Comparison of ENCODE assay signal across 17 cellular contexts in the genomic region with DNA sequence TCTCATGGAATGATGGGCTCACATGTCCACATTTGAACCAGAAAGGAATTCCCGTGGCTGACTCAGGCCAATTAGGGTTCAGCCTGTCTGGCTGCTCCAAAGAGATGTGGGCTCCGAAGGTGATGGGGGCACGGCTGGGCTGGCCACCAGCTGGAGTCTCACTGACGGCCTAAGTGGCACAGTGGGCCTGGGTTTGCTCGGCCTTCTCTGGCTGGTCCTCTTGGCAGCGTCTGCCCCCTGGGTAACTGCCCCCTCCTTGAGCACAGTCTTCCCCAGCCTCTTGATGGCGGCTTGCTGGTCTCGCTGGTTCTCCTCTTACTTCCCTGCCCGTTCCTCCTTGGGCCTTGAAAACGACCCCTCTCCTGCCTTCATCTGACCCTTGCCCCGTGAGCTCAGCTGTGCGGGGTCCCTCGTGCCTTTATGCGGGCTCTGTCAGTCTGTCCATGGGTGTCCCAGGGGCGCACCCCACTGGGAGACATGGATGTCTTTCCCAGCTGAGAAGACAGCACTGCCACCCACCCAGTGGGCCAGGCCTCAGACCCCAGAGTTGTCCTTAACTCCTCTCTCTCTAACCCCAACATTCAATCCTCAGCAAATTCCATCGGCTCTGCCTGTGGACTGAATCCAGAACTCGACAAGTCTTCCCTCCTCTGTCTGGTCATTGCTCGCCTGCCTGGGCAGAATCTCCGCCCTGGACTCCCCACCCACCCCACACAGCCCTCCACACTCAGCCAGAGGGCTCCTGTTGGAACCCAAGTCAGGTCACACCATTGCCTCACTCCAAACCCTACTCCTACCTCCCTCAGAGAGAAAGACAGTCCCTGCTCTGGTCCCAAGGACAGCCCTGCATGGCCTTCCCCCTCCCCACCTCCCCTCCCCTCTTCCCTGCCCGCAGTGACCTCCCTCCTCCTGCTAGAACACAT.
DNase-seq lines count a peak whose midpoint lies in the region; ATAC-seq, FAIRE-seq and TF ChIP-seq lines count a peak whose summit lies in the region.
"Had no signal": no experiment of that assay in that cellular context is flagged by ENCODE, and none has a peak within 500 bp of the region (broad histone marks: within the 10 kb centered on the region; RNA-seq: fewer than 3 reads in every experiment).

No MANE protein-coding gene starts in this region.

- H3K4me2 ChIP-seq in BLaER1 treated with 17β-estradiol and CSF1 and Interleukin-3, amounts not matched to agents 10 nM and 100 nM: peak overlapping the region in 10 of 11 experiments; percentile 82 to 97 (median 94); a peak in 18 of 22 replicates
- no peak overlapping the region for H3K4me2 ChIP-seq in H9 (ENCODE audit: insufficient read depth, insufficient read length, low read length)
- H3K4me2 ChIP-seq in H1 (ENCODE audit: insufficient read depth in 1 of 2, low read depth in 2 of 2, low read length in 2 of 2): no peak overlapping the region
- H3K4me2 ChIP-seq in GM23338: no peak overlapping the region
- H3K4me2 ChIP-seq: SK-N-SH had no signal

- H3T11ph ChIP-seq in H9 (ENCODE audit: low read length): no peak overlapping the region

- H3K27ac Mint-ChIP-seq in H9 (peak overlapping the region in 2 of 3 experiments; percentile 20 to 79; a peak in 3 of 7 replicates), progenitor cell of endocrine pancreas (peak overlapping the region; percentile 73), GM23338 (no peak overlapping the region)
- H3K27ac Mint-ChIP-seq in stimulated activated effector memory CD8-positive, alpha-beta T cell treated with anti-CD3 and anti-CD28 coated beads, Interleukin-12 subunit alpha, Interleukin-12 subunit beta, amount 100 ng/mL, for 72 hours: no peak overlapping the region

- H2BK5ac ChIP-seq in H9 (ENCODE audit: insufficient read length, low read length): no peak overlapping the region
- no peak overlapping the region for H2BK5ac ChIP-seq in H1 (ENCODE audit: low read depth, low read length)

- H3K36me3 Mint-ChIP-seq in H9 (ENCODE audit: insufficient read depth in 1 of 3, low read depth in 3 of 3): no peaks in the 10 kb centered on the region
- no peaks in the 10 kb centered on the region for H3K36me3 Mint-ChIP-seq in progenitor cell of endocrine pancreas (ENCODE audit: insufficient read depth)
- no peaks in the 10 kb centered on the region for H3K36me3 Mint-ChIP-seq in GM23338 (ENCODE audit: low read depth)
- no peaks in the 10 kb centered on the region for H3K36me3 Mint-ChIP-seq in stimulated activated effector memory CD8-positive, alpha-beta T cell treated with anti-CD3 and anti-CD28 coated beads, Interleukin-12 subunit alpha, Interleukin-12 subunit beta, amount 100 ng/mL, for 72 hours

- FAIRE-seq in H1 (lab: Jason Lieb, UNC): no peak
- FAIRE-seq: GM12892, K562 had no signal

- H3K27me3 ChIP-seq in BLaER1 treated with 17β-estradiol and CSF1 and Interleukin-3, amounts not matched to agents 10 nM and 100 nM: peaks cover 0 to 14% (median 0%) of the 10 kb centered on the region in 11 experiments; a peak in 3 of 22 replicates
- H3K27me3 ChIP-seq in H9 (ENCODE audit: insufficient read depth, low read length) (no peaks in the 10 kb centered on the region), H1 (replicated peaks in 1 of 4; ENCODE audit: control insufficient read depth in 3 of 4, extremely low read depth in 1 of 4, insufficient read depth in 3 of 4, low read length in 3 of 4) (no peaks in the 10 kb centered on the region), GM23338 (ENCODE audit: insufficient read depth) (no peaks in the 10 kb centered on the region), stomach (no peaks in the 10 kb centered on the region)

- no peak for ATAC-seq in GM23338
- ATAC-seq in stimulated activated effector memory CD8-positive, alpha-beta T cell treated with anti-CD3 and anti-CD28 coated beads, Interleukin-12 subunit alpha, Interleukin-12 subunit beta, amount 100 ng/mL, for 72 hours: no peak
- ATAC-seq: K562 had no signal

- H4K5ac ChIP-seq in H9 (ENCODE audit: insufficient read length, low read depth, low read length) (no peak overlapping the region), H1 (ENCODE audit: insufficient read length, low read depth, low read length) (no peak overlapping the region)

- no peak for DNase-seq in H9
- DNase-seq in H1 (ENCODE audit: low read depth in 1 of 2, low spot score in 2 of 2): no peak
- DNase-seq in progenitor cell of endocrine pancreas (ENCODE audit: low spot score, unreplicated experiment): no peak
- DNase-seq in GM23338 (ENCODE audit: low spot score): no peak
- no peak for DNase-seq in NCI-H1092 treated with DMSO at 0.1 percent for 48 hours (lab: John Stamatoyannopoulos, UW)
- no peak for DNase-seq in stimulated activated effector memory CD8-positive, alpha-beta T cell treated with anti-CD3 and anti-CD28 coated beads, Interleukin-12 subunit alpha, Interleukin-12 subunit beta, amount 100 ng/mL, for 72 hours (ENCODE audit: low spot score in 2 of 2)
- no peak for DNase-seq in stomach
- DNase-seq: DMS79 treated with DMSO at 0.1 percent for 48 hours; GDM1; NCI-H1105; NCI-H1694 treated with DMSO at 0.1 percent for 48 hours; NCI-H69; NK-92 treated with Interleukin-12 subunit alpha and Interleukin-12 subunit beta, amount 100 ng/mL, for 24 hours; SK-N-SH had no signal

- H3K4me1 ChIP-seq in BLaER1 treated with 17β-estradiol and CSF1 and Interleukin-3, amounts not matched to agents 10 nM and 100 nM: peaks cover 39 to 100% (median 81%) of the 10 kb centered on the region in 10 experiments
- no peaks in the 10 kb centered on the region for H3K4me1 ChIP-seq in H9 (ENCODE audit: insufficient read depth, low read length)
- H3K4me1 ChIP-seq in H1 (replicated peaks in 1 of 4; ENCODE audit: control insufficient read depth in 3 of 4, insufficient read depth in 4 of 4, low read length in 3 of 4): peaks cover 4 to 9% (median 8%) of the 10 kb centered on the region in 4 experiments; a peak in 6 of 7 replicates
- H3K4me1 ChIP-seq in GM23338 (ENCODE audit: insufficient read depth): peaks cover 5% of the 10 kb centered on the region; the same call in 1 of the 2 replicates
- peaks cover 16 to 46% (median 29%) of the 10 kb centered on the region in 4 donors for H3K4me1 ChIP-seq in stomach

- H4K8ac ChIP-seq in H9 (replicated peaks; ENCODE audit: insufficient read length, low read depth, low read length): no peak overlapping the region
- H4K8ac ChIP-seq in H1 (ENCODE audit: extremely low read depth, insufficient read depth, low read length): peak overlapping the region; percentile 35; the same call in 1 of the 2 replicates

- H2BK12ac ChIP-seq in H9 (ENCODE audit: insufficient read length, low read depth, low read length) (no peak overlapping the region), H1 (ENCODE audit: low read depth, low read length) (peak overlapping the region; percentile 1; the same call in 1 of the 2 replicates)

- WGBS in H9 (ENCODE audit: extremely low coverage, insufficient read length, low lambda C conversion rate): no CpG with 5 or more reads among the region's 20 CpGs
- 80% methylated on average over 20 of the region's 20 CpGs; no CpG with 5 or more reads in 1 of the 2 experiments for WGBS in H1 (ENCODE audit: extremely low coverage in 1 of 2, insufficient coverage in 1 of 2, insufficient read length in 1 of 2, insufficient replicate concordance in 2 of 2, low coverage in 1 of 2, low lambda C conversion rate in 2 of 2, missing lambda C conversion rate in 1 of 2), 2 experiments
- WGBS in stomach, 5 donors: 85 to 89% (median 87%) methylated on average over 20 of the region's 20 CpGs

- H2BK15ac ChIP-seq in H9 (ENCODE audit: low read depth, low read length): no peak overlapping the region
- H2BK15ac ChIP-seq in H1 (ENCODE audit: low read length): no peak overlapping the region

- H4K20me1 ChIP-seq in BLaER1 treated with 17β-estradiol and CSF1 and Interleukin-3, amounts not matched to agents 10 nM and 100 nM: 0 out of 22 replicates have a peak, but pooled peaks cover 0 to 3% (median 0%) of the 10 kb centered on the region in 11 experiments
- no peaks in the 10 kb centered on the region for H4K20me1 ChIP-seq in H9 (ENCODE audit: control insufficient read depth, insufficient read depth, insufficient read length)
- no peaks in the 10 kb centered on the region for H4K20me1 ChIP-seq in H1 (replicated peaks in 1 of 2; ENCODE audit: control insufficient read depth in 1 of 2, insufficient read depth in 2 of 2, low read length in 2 of 2)
- H4K20me1 ChIP-seq in GM23338 (replicated peaks; ENCODE audit: insufficient read depth): no peaks in the 10 kb centered on the region

- TF ChIP-seq RAD21 in H1 (IDR thresholded peaks at IDR 0.05 in 1 of 2, conservative IDR thresholded peaks at IDR 0.05 in 1 of 2; ENCODE audit: low read depth in 2 of 2, low read length in 2 of 2): no peak

- POLR2A ChIA-PET in H1 (lab: Charles Lee; ENCODE audit: partially characterized antibody): interaction anchor here (0.8 to 1.5 kb wide), 2 partner anchors 13 to 78 kb away, joined by 3 read pairs; partner anchors contain the start of gene CEBPB

- H2BK20ac ChIP-seq in H9 (ENCODE audit: low read depth, low read length, poor library complexity, severe bottlenecking): no peak overlapping the region
- H2BK20ac ChIP-seq in H1 (ENCODE audit: low read length): no peak overlapping the region

- no peaks in the 10 kb centered on the region for H3K9me3 Mint-ChIP-seq in H9
- H3K9me3 Mint-ChIP-seq in progenitor cell of endocrine pancreas (ENCODE audit: low read depth): no peaks in the 10 kb centered on the region
- H3K9me3 Mint-ChIP-seq in GM23338: no peaks in the 10 kb centered on the region
- no peaks in the 10 kb centered on the region for H3K9me3 Mint-ChIP-seq in stimulated activated effector memory CD8-positive, alpha-beta T cell treated with anti-CD3 and anti-CD28 coated beads, Interleukin-12 subunit alpha, Interleukin-12 subunit beta, amount 100 ng/mL, for 72 hours

- no peak overlapping the region for H4K91ac ChIP-seq in H9 (ENCODE audit: insufficient read length, low read depth, low read length)
- no peak overlapping the region for H4K91ac ChIP-seq in H1 (replicated peaks; ENCODE audit: insufficient read length, low read length)

- peak overlapping the region in 5 of 11 experiments; percentile 21 to 89 (median 60); a peak in 6 of 22 replicates for H3K27ac ChIP-seq in BLaER1 treated with 17β-estradiol and CSF1 and Interleukin-3, amounts not matched to agents 10 nM and 100 nM
- H3K27ac ChIP-seq in H9 (ENCODE audit: insufficient read length, low read depth, low read length) (no peak overlapping the region), H1 (ENCODE audit: low read depth, low read length) (no peak overlapping the region), GM23338 (ENCODE audit: low read depth) (no peak overlapping the region), stomach (no peak overlapping the region)

- TF ChIP-seq CTCF in H9 (conservative IDR thresholded peaks at IDR 0.05) (no peak), H1 (IDR thresholded peaks at IDR 0.05; ENCODE audit: control extremely low read depth in 1 of 3, insufficient read depth in 1 of 3, low read depth in 1 of 3, low read length in 3 of 3) (no peak), progenitor cell of endocrine pancreas (IDR thresholded peaks at IDR 0.05; ENCODE audit: unreplicated experiment) (no peak), GM23338 (conservative IDR thresholded peaks at IDR 0.05; ENCODE audit: low read depth in 2 of 2) (no peak), stomach (IDR thresholded peaks at IDR 0.05) (no peak)

- CTCF ChIA-PET in H1 (lab: Charles Lee; ENCODE audit: partially characterized antibody): interaction anchor here (6.6 kb wide), 1 partner anchor 14 kb away, joined by 48 read pairs; no protein-coding TSS in a partner anchor

- H3K79me1 ChIP-seq in H9 (ENCODE audit: insufficient read depth, low read depth, low read length, poor library complexity, severe bottlenecking) (no peaks in the 10 kb centered on the region), H1 (ENCODE audit: low read depth, low read length) (no peaks in the 10 kb centered on the region)

- H3K14ac ChIP-seq in H9 (ENCODE audit: insufficient read depth, low read length) (no peak overlapping the region), H1 (ENCODE audit: insufficient read length) (no peak overlapping the region)

- no peaks in the 10 kb centered on the region for H3K9me2 ChIP-seq in GM23338 (ENCODE audit: insufficient read depth)
- H3K9me2 ChIP-seq: SK-N-SH had no signal

- H3K27me3 Mint-ChIP-seq in H9 (ENCODE audit: low read depth): no peaks in the 10 kb centered on the region
- H3K27me3 Mint-ChIP-seq in progenitor cell of endocrine pancreas: peaks cover 17% of the 10 kb centered on the region
- H3K27me3 Mint-ChIP-seq in GM23338 (ENCODE audit: insufficient read depth, low read depth, poor library complexity): peaks cover 13% of the 10 kb centered on the region

- H3K18ac ChIP-seq in H9 (ENCODE audit: insufficient read length, low read depth, low read length) (no peak overlapping the region), H1 (ENCODE audit: extremely low read depth, low read length) (no peak overlapping the region; the same call in 1 of the 2 replicates)

- H2AFZ ChIP-seq in H9 (ENCODE audit: low read length): no peak overlapping the region
- H2AFZ ChIP-seq in H1 (ENCODE audit: low read length): no peak overlapping the region
- H2AFZ ChIP-seq in GM23338: no peak overlapping the region

- H2BK120ac ChIP-seq in H9 (ENCODE audit: low read depth, low read length, poor library complexity, severe bottlenecking) (no peak overlapping the region), H1 (replicated peaks; ENCODE audit: low read depth, low read length) (no peak overlapping the region)

- intact Hi-C loops in stomach (cut with DNase I; ENCODE audit: low total_unique reads): no loop called here

- no peak for TF ChIP-seq POLR2A in H1 (IDR thresholded peaks at IDR 0.05; ENCODE audit: control extremely low read depth in 1 of 2, low read depth in 2 of 2, low read length in 2 of 2)
- no peak for TF ChIP-seq POLR2A in stomach (IDR thresholded peaks at IDR 0.05)

- H3K4ac ChIP-seq in H9 (ENCODE audit: low read depth, low read length): no peak overlapping the region
- no peak overlapping the region for H3K4ac ChIP-seq in H1 (replicated peaks; ENCODE audit: insufficient read length, low read depth, low read length)

- H2AK5ac ChIP-seq in H9 (ENCODE audit: insufficient read length, low read length) (no peak overlapping the region), H1 (ENCODE audit: low read depth, low read length) (no peak overlapping the region)

- H3K4me3 ChIP-seq in BLaER1 treated with 17β-estradiol and CSF1 and Interleukin-3, amounts not matched to agents 10 nM and 100 nM: no peak overlapping the region
- H3K4me3 ChIP-seq in H1 (ENCODE audit: extremely low read depth in 1 of 4, insufficient read depth in 2 of 4, low read depth in 3 of 4, low read length in 4 of 4) (no peak overlapping the region), GM23338 (no peak overlapping the region), stomach (no peak overlapping the region)
- H3K4me3 ChIP-seq: K562 had no signal

- H3K79me2 ChIP-seq in H9 (ENCODE audit: insufficient read depth, low read length) (no peaks in the 10 kb centered on the region), H1 (ENCODE audit: control insufficient read depth in 1 of 2, insufficient read depth in 2 of 2, low read length in 2 of 2) (no peaks in the 10 kb centered on the region), GM23338 (replicated peaks; ENCODE audit: insufficient read depth) (no peaks in the 10 kb centered on the region)

- H3K9me3 ChIP-seq in BLaER1 treated with 17β-estradiol and CSF1 and Interleukin-3, amounts not matched to agents 10 nM and 100 nM (replicated peaks in 1 of 11): no peaks in the 10 kb centered on the region
- no peaks in the 10 kb centered on the region for H3K9me3 ChIP-seq in H9 (ENCODE audit: control insufficient read depth, low read depth, low read length)
- no peaks in the 10 kb centered on the region for H3K9me3 ChIP-seq in H1 (ENCODE audit: insufficient read depth in 2 of 2, low read depth in 1 of 2, low read length in 1 of 2)
- no peaks in the 10 kb centered on the region for H3K9me3 ChIP-seq in stomach
- H3K9me3 ChIP-seq: SK-N-SH had no signal

- H3K4me1 Mint-ChIP-seq in H9 (peaks cover 14 to 18% of the 10 kb centered on the region in 2 experiments), progenitor cell of endocrine pancreas (ENCODE audit: low read depth) (no peaks in the 10 kb centered on the region), GM23338 (peaks cover 14% of the 10 kb centered on the region)
- H3K4me1 Mint-ChIP-seq in stimulated activated effector memory CD8-positive, alpha-beta T cell treated with anti-CD3 and anti-CD28 coated beads, Interleukin-12 subunit alpha, Interleukin-12 subunit beta, amount 100 ng/mL, for 72 hours: peaks cover 18% of the 10 kb centered on the region

- no peaks in the 10 kb centered on the region for H3F3A ChIP-seq in GM23338 (replicated peaks; ENCODE audit: low read depth)

- H3K4me3 Mint-ChIP-seq in H9: no peak overlapping the region; a peak in 1 of 5 replicates
- no peak overlapping the region for H3K4me3 Mint-ChIP-seq in progenitor cell of endocrine pancreas (ENCODE audit: low read depth)
- no peak overlapping the region for H3K4me3 Mint-ChIP-seq in GM23338
- no peak overlapping the region for H3K4me3 Mint-ChIP-seq in stimulated activated effector memory CD8-positive, alpha-beta T cell treated with anti-CD3 and anti-CD28 coated beads, Interleukin-12 subunit alpha, Interleukin-12 subunit beta, amount 100 ng/mL, for 72 hours

- peak overlapping the region in 3 of 11 experiments; percentile 27 to 43 (median 40); a peak in 4 of 22 replicates for H3K9ac ChIP-seq in BLaER1 treated with 17β-estradiol and CSF1 and Interleukin-3, amounts not matched to agents 10 nM and 100 nM
- H3K9ac ChIP-seq in H9 (ENCODE audit: extremely low read depth, insufficient read length, low read length): no peak overlapping the region
- H3K9ac ChIP-seq in H1 (replicated peaks in 1 of 4; ENCODE audit: extremely low read depth in 1 of 4, low read depth in 3 of 4, low read length in 3 of 4): no peak overlapping the region
- H3K9ac ChIP-seq: SK-N-SH had no signal

- H3K56ac ChIP-seq in H9 (ENCODE audit: insufficient read length, low read depth, low read length) (no peak overlapping the region), H1 (replicated peaks; ENCODE audit: insufficient read length, low read depth, low read length) (peak overlapping the region; percentile 47)

- TF ChIP-seq EP300 in H1 (IDR thresholded peaks at IDR 0.05; ENCODE audit: borderline replicate concordance in 1 of 2, low read depth in 2 of 2, low read length in 2 of 2) (no peak), stomach (IDR thresholded peaks at IDR 0.05) (no peak)

- H3K23ac ChIP-seq in H9 (ENCODE audit: insufficient read length, low read depth, low read length) (no peak overlapping the region), H1 (ENCODE audit: insufficient read length) (no peak overlapping the region)

- no peaks in the 10 kb centered on the region for H3K36me3 ChIP-seq in BLaER1 treated with 17β-estradiol and CSF1 and Interleukin-3, amounts not matched to agents 10 nM and 100 nM
- H3K36me3 ChIP-seq in H1 (ENCODE audit: control insufficient read depth in 2 of 4, insufficient read depth in 4 of 4, low read length in 3 of 4) (no peaks in the 10 kb centered on the region), GM23338 (ENCODE audit: insufficient read depth) (no peaks in the 10 kb centered on the region), stomach (no peaks in the 10 kb centered on the region)

- H3K23me2 ChIP-seq in H9 (ENCODE audit: insufficient read length, low read depth, low read length, poor library complexity, severe bottlenecking) (no peaks in the 10 kb centered on the region), H1 (ENCODE audit: low read depth, low read length) (no peaks in the 10 kb centered on the region)

Comparison
In these comparisons a context has a peak if more than half of its experiments do, and no peak if none do; other contexts are left out.
1. H3K4me2 ChIP-seq: peak in BLaER1 treated with 17β-estradiol and CSF1 and Interleukin-3, amounts not matched to agents 10 nM and 100 nM (10 of 11); none in H9 (single experiment), H1 (0 of 2) and GM23338 (single experiment).
2. H3K27ac Mint-ChIP-seq: peak in H9 (2 of 3) and progenitor cell of endocrine pancreas (single experiment); none in GM23338 (single experiment) and stimulated activated effector memory CD8-positive, alpha-beta T cell treated with anti-CD3 and anti-CD28 coated beads, Interleukin-12 subunit alpha, Interleukin-12 subunit beta, amount 100 ng/mL, for 72 hours (single experiment).